Comparison of ENCODE assay signal across 1 cellular context in genomic region chr10:97292097-97292861, GRCh38.
TF ChIP-seq lines count a peak whose summit lies in the region.

Gene ARHGAP19, minus strand, starts transcription at chr10:97292637. Its CDS starts 10 bp downstream, at chr10:97292627.

TF ChIP-seq in HEK293, 187 proteins besides CTCF, POLR2A, EP300 and RAD21 (continued from another document and continues in another):
- TF ChIP-seq HIC1 (tag by site-specific recombination; IDR thresholded peaks at IDR 0.05) (peak; percentile 94), ZNF658 (tag by site-specific recombination; IDR thresholded peaks at IDR 0.05) (no peak), OSR2 (tag by site-specific recombination; IDR thresholded peaks at IDR 0.05) (peak; percentile 43), BCL11A (tag by site-specific recombination; IDR thresholded peaks at IDR 0.05; ENCODE audit: low read depth) (peak; percentile 64; the same call in 1 of the 2 replicates), ZNF202 (tag by site-specific recombination; IDR thresholded peaks at IDR 0.05; ENCODE audit: borderline replicate concordance) (no peak), ZNF2 (tag by site-specific recombination; IDR thresholded peaks at IDR 0.05) (peak; percentile 96), ZNF777 (tag by site-specific recombination; IDR thresholded peaks at IDR 0.05; ENCODE audit: borderline replicate concordance) (peak; percentile 48; the same call in 1 of the 2 replicates), PRDM6 (tag by site-specific recombination; IDR thresholded peaks at IDR 0.05) (0 out of 2 replicates have a peak, but pooled peaks have one; percentile 26), SP7 (tag by site-specific recombination; IDR thresholded peaks at IDR 0.05) (peak; percentile 91), ZNF416 (tag by site-specific recombination; IDR thresholded peaks at IDR 0.05) (no peak), REPIN1 (tag by site-specific recombination; IDR thresholded peaks at IDR 0.05; ENCODE audit: low read depth) (0 out of 2 replicates have a peak, but pooled peaks have one; percentile 47), ZNF776 (tag by site-specific recombination; IDR thresholded peaks at IDR 0.05; ENCODE audit: borderline replicate concordance) (no peak), ZNF37A (tag by site-specific recombination; IDR thresholded peaks at IDR 0.05) (no peak), ZNF560 (tag by site-specific recombination; IDR thresholded peaks at IDR 0.05; ENCODE audit: borderline replicate concordance) (no peak), ZBTB17 (tag by site-specific recombination; IDR thresholded peaks at IDR 0.05) (peak; percentile 95), ZNF157 (tag by site-specific recombination; IDR thresholded peaks at IDR 0.05) (no peak), ZNF121 (tag by site-specific recombination; IDR thresholded peaks at IDR 0.05) (0 out of 2 replicates have a peak, but pooled peaks have one; percentile 22), ZEB2 (tag by site-specific recombination; IDR thresholded peaks at IDR 0.05) (peak; percentile 98), INSM2 (tag by site-specific recombination; IDR thresholded peaks at IDR 0.05) (peak; percentile 83; the same call in 1 of the 2 replicates), ZNF16 (tag by site-specific recombination; IDR thresholded peaks at IDR 0.05; ENCODE audit: low read depth) (no peak), WT1 (tag by site-specific recombination; IDR thresholded peaks at IDR 0.05) (peak; percentile 76), ZNF843 (tag by site-specific recombination; IDR thresholded peaks at IDR 0.05) (peak; percentile 83), ZNF677 (tag by site-specific recombination; IDR thresholded peaks at IDR 0.05) (no peak; the same call in 1 of the 2 replicates), ZNF707 (tag by site-specific recombination; IDR thresholded peaks at IDR 0.05) (no peak), GLIS1 (tag by site-specific recombination; IDR thresholded peaks at IDR 0.05) (peak; percentile 97), ZBTB7A (tag by site-specific recombination; IDR thresholded peaks at IDR 0.05; ENCODE audit: low read depth) (peak; percentile 84; the same call in 1 of the 2 replicates), ZBTB8A (tag by site-specific recombination; IDR thresholded peaks at IDR 0.05) (peak; percentile 79), ZSCAN5A (tag by site-specific recombination; IDR thresholded peaks at IDR 0.05) (peak; percentile 92; the same call in 1 of the 2 replicates), ZNF324 (tag by site-specific recombination; IDR thresholded peaks at IDR 0.05) (peak; percentile 97), OVOL3 (tag by site-specific recombination; IDR thresholded peaks at IDR 0.05) (peak; percentile 86), ZFP69B (tag by site-specific recombination; IDR thresholded peaks at IDR 0.05) (peak; percentile 87), ZFP3 (tag by site-specific recombination; IDR thresholded peaks at IDR 0.05; ENCODE audit: low read depth) (no peak), PRDM2 (tag by site-specific recombination; IDR thresholded peaks at IDR 0.05; ENCODE audit: borderline replicate concordance) (no peak), ZNF239 (tag by site-specific recombination; IDR thresholded peaks at IDR 0.05) (0 out of 2 replicates have a peak, but pooled peaks have one; percentile 18), KLF16 (tag by site-specific recombination; IDR thresholded peaks at IDR 0.05) (peak; percentile 90), ZNF350 (tag by site-specific recombination; IDR thresholded peaks at IDR 0.05) (no peak), ZNF521 (tag by site-specific recombination; IDR thresholded peaks at IDR 0.05) (no peak), ZNF114 (tag by site-specific recombination; IDR thresholded peaks at IDR 0.05) (no peak), ZNF701 (tag by site-specific recombination; IDR thresholded peaks at IDR 0.05) (no peak), ZNF133 (tag by site-specific recombination; IDR thresholded peaks at IDR 0.05) (no peak), GFI1B (tag by site-specific recombination; IDR thresholded peaks at IDR 0.05) (no peak), ZNF335 (tag by site-specific recombination; conservative IDR thresholded peaks at IDR 0.05) (peak; percentile 95), ZNF704 (tag by site-specific recombination; IDR thresholded peaks at IDR 0.05) (0 out of 2 replicates have a peak, but pooled peaks have one; percentile 74), ZNF600 (tag by site-specific recombination; IDR thresholded peaks at IDR 0.05) (peak; percentile 95), PRDM1 (tag by site-specific recombination; IDR thresholded peaks at IDR 0.05) (no peak), KLF10 (tag by site-specific recombination; IDR thresholded peaks at IDR 0.05) (peak; percentile 67; the same call in 1 of the 2 replicates), ZNF214 (tag by site-specific recombination; IDR thresholded peaks at IDR 0.05; ENCODE audit: borderline replicate concordance) (no peak), ZNF341 (tag by site-specific recombination; IDR thresholded peaks at IDR 0.05; ENCODE audit: low read depth) (peak; percentile 98), ELK4 (IDR thresholded peaks at IDR 0.05; ENCODE audit: borderline replicate concordance, low read depth, low read length) (no peak), ZNF548 (tag by site-specific recombination; IDR thresholded peaks at IDR 0.05) (no peak), GLIS2 (tag by site-specific recombination; IDR thresholded peaks at IDR 0.05) (peak; percentile 100), SP2 (tag by site-specific recombination; IDR thresholded peaks at IDR 0.05) (peak; percentile 99), PBX3 (CRISPR knock-in tag; IDR thresholded peaks at IDR 0.05) (0 out of 2 replicates have a peak, but pooled peaks have one; percentile 52), ZNF785 (tag by site-specific recombination; IDR thresholded peaks at IDR 0.05) (0 out of 2 replicates have a peak, but pooled peaks have one; percentile 69)
